13 cellular contexts compared by ENCODE assay signal in the genomic region with DNA sequence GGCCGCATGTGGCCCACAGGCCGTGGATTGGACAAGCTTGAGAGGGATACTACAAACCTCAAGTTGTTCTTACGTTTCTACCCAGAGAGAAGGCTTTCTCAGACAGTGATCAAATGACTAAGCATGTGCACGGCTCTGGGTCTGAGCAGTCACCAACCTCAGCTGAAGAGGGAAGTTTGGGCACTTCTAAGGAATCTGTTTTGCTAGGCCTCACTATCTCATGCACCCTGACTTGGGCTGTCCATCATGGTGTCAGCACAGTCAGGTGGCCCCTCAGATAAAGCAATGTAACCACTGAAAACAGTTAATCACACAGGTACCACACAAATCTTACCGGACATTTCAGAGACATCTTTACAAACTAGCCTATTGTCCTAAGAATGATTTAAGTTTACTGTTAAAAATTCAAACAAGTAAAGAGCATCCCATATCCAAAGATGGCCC. TPM values are rescaled to one million over a fixed set of nuclear protein-coding genes. Genes with fewer than 3 reads are reported as not detected.
DNase-seq lines count a peak whose midpoint lies in the region; ATAC-seq lines count a peak whose summit lies in the region.
"Had no signal": no experiment of that assay in that cellular context is flagged by ENCODE, and none has a peak within 500 bp of the region (broad histone marks: within the 10 kb centered on the region; RNA-seq: fewer than 3 reads in every experiment).

No MANE protein-coding gene starts in this region.

- H3K4me3 Mint-ChIP-seq in activated naive CD4-positive, alpha-beta T cell treated with anti-CD3 and anti-CD28 coated beads, Interleukin-2, amount 10 ng/mL, durations not matched to agents 7 days and 5 days: no peak overlapping the region
- H3K4me3 Mint-ChIP-seq in activated naive CD8-positive, alpha-beta T cell treated with anti-CD3 and anti-CD28 coated beads for 36 hours: no peak overlapping the region

- no peaks in the 10 kb centered on the region for H3K27me3 ChIP-seq in skeletal muscle satellite cell (ENCODE audit: control insufficient read depth, insufficient read depth, low read length)
- H3K27me3 ChIP-seq: ovary had no signal

- CTCF ChIA-PET in activated naive CD4-positive, alpha-beta T cell treated with anti-CD3 and anti-CD28 coated beads, Interleukin-2, amount 10 ng/mL, durations not matched to agents 7 days and 5 days (lab: Charles Lee): interaction anchor here (1.1 to 1.2 kb wide), 2 partner anchors 11 to 35 kb away, joined by 3 to 4 read pairs; no protein-coding TSS in a partner anchor

- peaks cover 17% of the 10 kb centered on the region for H3K27me3 Mint-ChIP-seq in activated naive CD4-positive, alpha-beta T cell treated with anti-CD3 and anti-CD28 coated beads, Interleukin-2, amount 10 ng/mL, durations not matched to agents 7 days and 5 days
- H3K27me3 Mint-ChIP-seq in activated naive CD8-positive, alpha-beta T cell treated with anti-CD3 and anti-CD28 coated beads for 36 hours: no peaks in the 10 kb centered on the region

- H3K9ac ChIP-seq in skeletal muscle satellite cell (ENCODE audit: low read depth, low read length): peak overlapping the region; percentile 5
- H3K9ac ChIP-seq: BLaER1 treated with 17β-estradiol and CSF1 and Interleukin-3, amounts not matched to agents 10 nM and 100 nM had no signal

- H3K9me3 Mint-ChIP-seq in activated naive CD4-positive, alpha-beta T cell treated with anti-CD3 and anti-CD28 coated beads, Interleukin-2, amount 50 U/mL, for 72 hours: peaks cover 0 to 4% of the 10 kb centered on the region in 2 donors
- H3K9me3 Mint-ChIP-seq in activated naive CD4-positive, alpha-beta T cell treated with anti-CD3 and anti-CD28 coated beads, Interleukin-2, amount 10 ng/mL, durations not matched to agents 7 days and 5 days: no peaks in the 10 kb centered on the region
- no peaks in the 10 kb centered on the region for H3K9me3 Mint-ChIP-seq in activated naive CD8-positive, alpha-beta T cell treated with anti-CD3 and anti-CD28 coated beads for 36 hours

- peak in 1 of 2 donors; percentile 55 for DNase-seq in activated naive CD4-positive, alpha-beta T cell treated with anti-CD3 and anti-CD28 coated beads, Interleukin-2, amount 50 U/mL, for 72 hours (ENCODE audit: low spot score in 2 of 2)
- no peak for DNase-seq in activated naive CD4-positive, alpha-beta T cell treated with anti-CD3 and anti-CD28 coated beads, Interleukin-2, amount 10 ng/mL, durations not matched to agents 7 days and 5 days
- no peak for DNase-seq in activated naive CD8-positive, alpha-beta T cell treated with anti-CD3 and anti-CD28 coated beads for 36 hours
- DNase-seq in caudate nucleus (lab: John Stamatoyannopoulos, UW): no peak
- DNase-seq in globus pallidus (ENCODE audit: low spot score): no peak
- DNase-seq: NCI-H2081 treated with DMSO at 0.1 percent for 48 hours, ovary, SHP77 treated with DMSO at 0.1 percent for 48 hours had no signal

- H3K27ac Mint-ChIP-seq in activated naive CD4-positive, alpha-beta T cell treated with anti-CD3 and anti-CD28 coated beads, Interleukin-2, amount 50 U/mL, for 72 hours: peak overlapping the region in 1 of 2 donors; percentile 45
- no peak overlapping the region for H3K27ac Mint-ChIP-seq in activated naive CD4-positive, alpha-beta T cell treated with anti-CD3 and anti-CD28 coated beads, Interleukin-2, amount 10 ng/mL, durations not matched to agents 7 days and 5 days
- peak overlapping the region; percentile 97 for H3K27ac Mint-ChIP-seq in activated naive CD8-positive, alpha-beta T cell treated with anti-CD3 and anti-CD28 coated beads for 36 hours

- H3K4me1 Mint-ChIP-seq in activated naive CD4-positive, alpha-beta T cell treated with anti-CD3 and anti-CD28 coated beads, Interleukin-2, amount 10 ng/mL, durations not matched to agents 7 days and 5 days: peaks cover 57% of the 10 kb centered on the region
- peaks cover 79% of the 10 kb centered on the region for H3K4me1 Mint-ChIP-seq in activated naive CD8-positive, alpha-beta T cell treated with anti-CD3 and anti-CD28 coated beads for 36 hours

- no peak overlapping the region for H3K27ac ChIP-seq in caudate nucleus (ENCODE audit: low read depth, low read length)
- H3K27ac ChIP-seq: BLaER1 treated with 17β-estradiol and CSF1 and Interleukin-3, amounts not matched to agents 10 nM and 100 nM; ovary had no signal

- H3K36me3 ChIP-seq in skeletal muscle satellite cell (ENCODE audit: insufficient read depth, low read length): no peaks in the 10 kb centered on the region
- H3K36me3 ChIP-seq: BLaER1 treated with 17β-estradiol and CSF1 and Interleukin-3, amounts not matched to agents 10 nM and 100 nM; ovary had no signal

- H3K4me3 ChIP-seq in skeletal muscle satellite cell (ENCODE audit: low read length): no peak overlapping the region
- H3K4me3 ChIP-seq: BLaER1 treated with 17β-estradiol and CSF1 and Interleukin-3, amounts not matched to agents 10 nM and 100 nM; ovary had no signal

- ATAC-seq in activated naive CD4-positive, alpha-beta T cell treated with anti-CD3 and anti-CD28 coated beads, Interleukin-2, amount 50 U/mL, for 72 hours: peak; percentile 18 to 31
- peak; percentile 34 for ATAC-seq in HG03565 (IDR thresholded peaks at IDR 0.05; ENCODE audit: unreplicated experiment)
- ATAC-seq in GM21737 (IDR thresholded peaks at IDR 0.05; ENCODE audit: unreplicated experiment): no peak

- peaks cover 4 to 10% of the 10 kb centered on the region in 2 donors for H3K36me3 Mint-ChIP-seq in activated naive CD4-positive, alpha-beta T cell treated with anti-CD3 and anti-CD28 coated beads, Interleukin-2, amount 50 U/mL, for 72 hours
- peaks cover 2% of the 10 kb centered on the region for H3K36me3 Mint-ChIP-seq in activated naive CD4-positive, alpha-beta T cell treated with anti-CD3 and anti-CD28 coated beads, Interleukin-2, amount 10 ng/mL, durations not matched to agents 7 days and 5 days
- peaks cover 12% of the 10 kb centered on the region for H3K36me3 Mint-ChIP-seq in activated naive CD8-positive, alpha-beta T cell treated with anti-CD3 and anti-CD28 coated beads for 36 hours

- no peaks in the 10 kb centered on the region for H3K9me3 ChIP-seq in skeletal muscle satellite cell (replicated peaks; ENCODE audit: low read length)
- H3K9me3 ChIP-seq: BLaER1 treated with 17β-estradiol and CSF1 and Interleukin-3, amounts not matched to agents 10 nM and 100 nM; ovary had no signal

- peaks cover 51% of the 10 kb centered on the region for H3K4me1 ChIP-seq in skeletal muscle satellite cell (ENCODE audit: control insufficient read depth, insufficient read depth, low read length)

- no peak overlapping the region for H3K4me2 ChIP-seq in skeletal muscle satellite cell (ENCODE audit: low read length)

RNA-seq across cellular contexts. Expression of a gene that starts 24.6 kb away (rescaled TPM):
- 10 to 100 TPM in 1 of 2 donors, 1 to 10 TPM in 1; 8.4 to 39.7 TPM for total RNA-seq in activated naive CD4-positive, alpha-beta T cell treated with anti-CD3 and anti-CD28 coated beads, Interleukin-2, amount 50 U/mL, for 72 hours
- total RNA-seq in activated naive CD8-positive, alpha-beta T cell treated with anti-CD3 and anti-CD28 coated beads for 36 hours: 100 to 1,000 TPM; 103 to 107 TPM
- 0.22 TPM in 1 of 2 replicates, not detected in the other for total RNA-seq in skeletal muscle satellite cell (2012; rRNA removed)

RNA-seq across cellular contexts. Expression of a gene that starts 37.7 kb away (rescaled TPM):
- 1 to 10 TPM in 1 of 2 donors, not detected in 1; 9.7 TPM for total RNA-seq in activated naive CD4-positive, alpha-beta T cell treated with anti-CD3 and anti-CD28 coated beads, Interleukin-2, amount 50 U/mL, for 72 hours
- under 1 TPM; 0.20 to 0.49 TPM for total RNA-seq in activated naive CD8-positive, alpha-beta T cell treated with anti-CD3 and anti-CD28 coated beads for 36 hours
- total RNA-seq in skeletal muscle satellite cell (2012; rRNA removed): not detected in 2 replicates
- total RNA-seq: kidney epithelial cell, ovary had no signal
